Comparison of ENCODE assay signal across 8 cellular contexts in genomic region chr7:139093512-139093911, GRCh38. TPM values are rescaled to one million over a fixed set of nuclear protein-coding genes. Genes with fewer than 3 reads are reported as not detected.
A peak's percentile ranks its signal among the peaks of the same experiment; 100 is the strongest.
DNase-seq lines count a peak whose midpoint lies in the region; ATAC-seq and TF ChIP-seq lines count a peak whose summit lies in the region.
"Not testable (repeated sequence)": the region's sequence is repeated elsewhere in the genome, so short reads cannot be mapped to it uniquely, and the experiment has no call there.

No MANE protein-coding gene starts in this region.

- in situ Hi-C loops in transverse colon (cut with MboI; ENCODE audit: low pct_ligation_motif_present in 1 of 4, low pct_unique_long_range_greater_than_20kb in 1 of 4, low sequenced_read_pairs in 3 of 4) = loop anchor here in 1 of 4 donors (25.0 kb wide), 1 partner anchor 206 kb away; no protein-coding TSS in a partner anchor

- CTCF ChIA-PET in activated CD8-positive, alpha-beta T cell treated with anti-CD3 and anti-CD28 coated beads, Interleukin-2, amount 10 ng/mL, durations not matched to agents 7 days and 5 days (lab: Charles Lee) = interaction anchor here (0.8 to 3.3 kb wide), 6 partner anchors 9 to 26 kb away, joined by 3 to 43 read pairs (median 12); no protein-coding TSS in a partner anchor
- CTCF ChIA-PET in naive thymus-derived CD4-positive, alpha-beta T cell (lab: Charles Lee) = interaction anchor here (0.6 to 2.5 kb wide), 10 partner anchors 10 to 141 kb away, joined by 3 to 21 read pairs (median 5); no protein-coding TSS in a partner anchor

- ATAC-seq in T-helper 17 cell; activated CD8-positive, alpha-beta T cell treated with anti-CD3 and anti-CD28 coated beads, Interleukin-2, amount 10 ng/mL, durations not matched to agents 7 days and 5 days; central memory CD8-positive, alpha-beta T cell (replicated peaks; ENCODE audit: extremely low read depth, poor library complexity, severe bottlenecking); naive thymus-derived CD4-positive, alpha-beta T cell: not testable (repeated sequence)

- peak overlapping the region; percentile 99 for H3K27ac Mint-ChIP-seq in T-helper 17 cell
- peak overlapping the region; percentile 92 for H3K27ac Mint-ChIP-seq in activated CD8-positive, alpha-beta T cell treated with anti-CD3 and anti-CD28 coated beads, Interleukin-2, amount 10 ng/mL, durations not matched to agents 7 days and 5 days
- H3K27ac Mint-ChIP-seq in central memory CD8-positive, alpha-beta T cell (ENCODE audit: low read depth) = peak overlapping the region; percentile 87
- peak overlapping the region; percentile 89 to 97 (median 94) for H3K27ac Mint-ChIP-seq in naive thymus-derived CD4-positive, alpha-beta T cell

- H3K36me3 ChIP-seq in naive thymus-derived CD4-positive, alpha-beta T cell (ENCODE audit: control insufficient read depth in 2 of 3, insufficient read depth in 3 of 3, low read length in 3 of 3); transverse colon: not testable (repeated sequence)

- DNase-seq in ELF-1 (ENCODE audit: low read depth, low spot score) = peak; percentile 22
- not testable (repeated sequence) for DNase-seq in T-helper 17 cell; activated CD8-positive, alpha-beta T cell treated with anti-CD3 and anti-CD28 coated beads, Interleukin-2, amount 10 ng/mL, durations not matched to agents 7 days and 5 days; central memory CD8-positive, alpha-beta T cell (ENCODE audit: low spot score in 2 of 2); transverse colon
- DNase-seq in activated naive CD4-positive, alpha-beta T cell treated with Interleukin-2 at 50 U/mL for 16 hours = peak; percentile 39
- peak in 2 of 9 donors; percentile 44 to 58 for DNase-seq in naive thymus-derived CD4-positive, alpha-beta T cell
- DNase-seq in stimulated activated CD4-positive, alpha-beta T cell treated with anti-CD3 and anti-CD28 coated beads, TNF-alpha, amount 100 ng/mL, for 24 hours (ENCODE audit: low read depth in 3 of 3) = peak in 2 of 3 experiments; percentile 24 to 41

- not testable (repeated sequence) for TF ChIP-seq EP300 in transverse colon (IDR thresholded peaks at IDR 0.05; ENCODE audit: low read depth)

- H3K27ac ChIP-seq in naive thymus-derived CD4-positive, alpha-beta T cell (ENCODE audit: low read depth, low read length) = peak overlapping the region; percentile 75
- H3K27ac ChIP-seq in transverse colon = peak overlapping the region; percentile 27 to 65 (median 46)

- intact Hi-C loops in naive thymus-derived CD4-positive, alpha-beta T cell (cut with micrococcal nuclease) = loop anchor here (10.0 kb wide), 2 partner anchors 339 to 1089 kb away; partner anchors contain the start of gene CREB3L2 (in 1 of the 2)
- intact Hi-C loops in transverse colon (cut with DNase I; ENCODE audit: low total_unique reads) = not testable (repeated sequence)

- peaks cover 59% of the 10 kb centered on the region for H3K4me1 Mint-ChIP-seq in T-helper 17 cell
- H3K4me1 Mint-ChIP-seq in activated CD8-positive, alpha-beta T cell treated with anti-CD3 and anti-CD28 coated beads, Interleukin-2, amount 10 ng/mL, durations not matched to agents 7 days and 5 days (ENCODE audit: low read depth) = peaks cover 82% of the 10 kb centered on the region
- H3K4me1 Mint-ChIP-seq in central memory CD8-positive, alpha-beta T cell = peaks cover 67% of the 10 kb centered on the region
- H3K4me1 Mint-ChIP-seq in naive thymus-derived CD4-positive, alpha-beta T cell = peaks cover 57 to 98% (median 82%) of the 10 kb centered on the region in 7 donors

- not testable (repeated sequence) for TF ChIP-seq POLR2A in transverse colon (IDR thresholded peaks at IDR 0.05)

- POLR2A ChIA-PET in activated CD8-positive, alpha-beta T cell treated with anti-CD3 and anti-CD28 coated beads, Interleukin-2, amount 10 ng/mL, durations not matched to agents 7 days and 5 days (lab: Charles Lee) = interaction anchor here (0.7 to 4.6 kb wide), 5 partner anchors 9 to 266 kb away, joined by 3 to 125 read pairs (median 18); partner anchors contain the start of genes LUC7L2 and ZC3HAV1
- POLR2A ChIA-PET in naive thymus-derived CD4-positive, alpha-beta T cell (lab: Charles Lee) = interaction anchor here (0.6 to 5.4 kb wide), 14 partner anchors 8 to 1610 kb away, joined by 3 to 151 read pairs (median 21); no protein-coding TSS in a partner anchor

- 81 to 85% methylated on average over 10 of the region's 10 CpGs for WGBS in transverse colon (ENCODE audit: low coverage in 1 of 2), 2 donors

- H3K9me3 Mint-ChIP-seq in activated CD8-positive, alpha-beta T cell treated with anti-CD3 and anti-CD28 coated beads, Interleukin-2, amount 10 ng/mL, durations not matched to agents 7 days and 5 days (ENCODE audit: insufficient read depth); central memory CD8-positive, alpha-beta T cell; naive thymus-derived CD4-positive, alpha-beta T cell: not testable (repeated sequence)

- H3K36me3 Mint-ChIP-seq in T-helper 17 cell (ENCODE audit: low read depth) = not testable (repeated sequence)
- peaks cover 85% of the 10 kb centered on the region for H3K36me3 Mint-ChIP-seq in activated CD8-positive, alpha-beta T cell treated with anti-CD3 and anti-CD28 coated beads, Interleukin-2, amount 10 ng/mL, durations not matched to agents 7 days and 5 days (ENCODE audit: low read depth)
- peaks cover 69% of the 10 kb centered on the region for H3K36me3 Mint-ChIP-seq in central memory CD8-positive, alpha-beta T cell (ENCODE audit: insufficient read depth)
- H3K36me3 Mint-ChIP-seq in naive thymus-derived CD4-positive, alpha-beta T cell = peaks cover 5 to 65% (median 36%) of the 10 kb centered on the region in 5 donors

- peaks cover 53 to 67% of the 10 kb centered on the region in 2 donors for H3K4me1 ChIP-seq in naive thymus-derived CD4-positive, alpha-beta T cell (ENCODE audit: control insufficient read depth in 2 of 2, insufficient read depth in 2 of 2, low read length in 2 of 2)
- H3K4me1 ChIP-seq in transverse colon = peaks cover 0 to 26% (median 2%) of the 10 kb centered on the region in 4 donors

- peak overlapping the region; percentile 91 for H3K4me3 Mint-ChIP-seq in T-helper 17 cell
- H3K4me3 Mint-ChIP-seq in activated CD8-positive, alpha-beta T cell treated with anti-CD3 and anti-CD28 coated beads, Interleukin-2, amount 10 ng/mL, durations not matched to agents 7 days and 5 days = peak overlapping the region; percentile 78
- H3K4me3 Mint-ChIP-seq in central memory CD8-positive, alpha-beta T cell = peak overlapping the region; percentile 75
- peak overlapping the region; percentile 81 to 98 (median 88) for H3K4me3 Mint-ChIP-seq in naive thymus-derived CD4-positive, alpha-beta T cell

- TF ChIP-seq CTCF in transverse colon (IDR thresholded peaks at IDR 0.05) = not testable (repeated sequence)

- not testable (repeated sequence) for H3K27me3 Mint-ChIP-seq in T-helper 17 cell; activated CD8-positive, alpha-beta T cell treated with anti-CD3 and anti-CD28 coated beads, Interleukin-2, amount 10 ng/mL, durations not matched to agents 7 days and 5 days (ENCODE audit: low read depth); central memory CD8-positive, alpha-beta T cell; naive thymus-derived CD4-positive, alpha-beta T cell

- H3K4me3 ChIP-seq in naive thymus-derived CD4-positive, alpha-beta T cell (ENCODE audit: low read length) = peak overlapping the region; percentile 84
- H3K4me3 ChIP-seq in transverse colon = not testable (repeated sequence)

- H3K9me3 ChIP-seq in T-helper 17 cell (ENCODE audit: control insufficient read depth, low read length, poor library complexity, severe bottlenecking); naive thymus-derived CD4-positive, alpha-beta T cell (ENCODE audit: control insufficient read depth in 2 of 3, low read length in 3 of 3); transverse colon: not testable (repeated sequence)

- H3K27me3 ChIP-seq in naive thymus-derived CD4-positive, alpha-beta T cell (ENCODE audit: control insufficient read depth in 2 of 2, insufficient read depth in 2 of 2, low read length in 2 of 2); transverse colon: not testable (repeated sequence)

RNA-seq across cellular contexts. Expression of gene ZC3HAV1, which starts 16.0 kb away (rescaled TPM):
- 100 to 1,000 TPM; 154 to 177 TPM for total RNA-seq in T-helper 17 cell
- 100 to 1,000 TPM; 121 to 122 TPM for total RNA-seq in activated CD8-positive, alpha-beta T cell treated with anti-CD3 and anti-CD28 coated beads, Interleukin-2, amount 10 ng/mL, durations not matched to agents 7 days and 5 days
- total RNA-seq in naive thymus-derived CD4-positive, alpha-beta T cell = 100 to 1,000 TPM; 129 to 181 (median 152) TPM
- polyA plus RNA-seq in naive thymus-derived CD4-positive, alpha-beta T cell = 100 to 1,000 TPM; 165 to 249 TPM
- 10 to 100 TPM; 11.7 to 40.6 (median 34.5) TPM for total RNA-seq in transverse colon

RNA-seq across cellular contexts. Expression of gene ZC3HAV1L, which starts 57.7 kb away (rescaled TPM):
- total RNA-seq in T-helper 17 cell = 1 to 10 TPM; 2.2 to 6.9 TPM
- total RNA-seq in activated CD8-positive, alpha-beta T cell treated with anti-CD3 and anti-CD28 coated beads, Interleukin-2, amount 10 ng/mL, durations not matched to agents 7 days and 5 days = 10 to 100 TPM; 17.3 to 20.2 TPM
- 10 to 100 TPM in 1 of 5 experiments, 1 to 10 TPM in 1, under 1 TPM in 3; 0.35 to 26.7 (median 0.78) TPM for total RNA-seq in naive thymus-derived CD4-positive, alpha-beta T cell
- under 1 TPM in 1 of 2 donors, not detected in 1; 0.13 TPM for polyA plus RNA-seq in naive thymus-derived CD4-positive, alpha-beta T cell
- 10 to 100 TPM in 2 of 4 donors, 1 to 10 TPM in 2; 5.2 to 71.4 (median 14.7) TPM for total RNA-seq in transverse colon
